In the genomic region with DNA sequence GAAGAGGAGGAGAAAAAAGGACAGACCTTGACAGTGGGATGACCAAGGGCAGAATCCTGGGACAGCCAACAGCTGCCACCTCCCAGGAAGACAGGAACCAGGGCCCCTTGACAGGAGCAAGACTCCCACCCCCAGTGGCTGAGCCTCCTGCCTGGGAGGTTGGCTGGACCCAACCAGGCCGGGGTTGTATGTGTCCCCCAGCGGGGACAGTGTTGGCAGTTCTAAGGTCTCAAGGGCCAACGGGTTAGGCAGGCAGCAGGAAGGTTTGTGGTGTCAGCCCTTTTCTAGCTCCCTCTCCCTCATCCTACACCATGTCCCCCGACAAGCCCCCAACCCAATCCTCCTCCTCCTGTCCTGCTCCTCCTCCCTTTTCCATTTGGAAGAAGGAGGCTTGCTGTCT, we compare ENCODE assay signal across 21 cellular contexts.
DNase-seq lines count a peak whose midpoint lies in the region; ATAC-seq and TF ChIP-seq lines count a peak whose summit lies in the region.
"Had no signal": no experiment of that assay in that cellular context is flagged by ENCODE, and none has a peak within 500 bp of the region (broad histone marks: within the 10 kb centered on the region; RNA-seq: fewer than 3 reads in every experiment).

No MANE protein-coding gene starts in this region.

- H3K79me2 ChIP-seq in H9 (ENCODE audit: insufficient read depth, low read length) = no peaks in the 10 kb centered on the region

- peaks cover 49% of the 10 kb centered on the region for H3K4me1 ChIP-seq in CD8-positive, alpha-beta T cell (ENCODE audit: insufficient read depth, low read length)
- H3K4me1 ChIP-seq in H9 (ENCODE audit: insufficient read depth, low read length) = peaks cover 21% of the 10 kb centered on the region; the same call in 1 of the 2 replicates
- H3K4me1 ChIP-seq: upper lobe of right lung had no signal

- H3T11ph ChIP-seq in H9 (ENCODE audit: low read length) = no peak overlapping the region

- H3K27ac Mint-ChIP-seq in T-helper 1 cell treated with Interleukin-12 subunit alpha and Interleukin-12 subunit beta and Interleukin-4 antibody, amounts not matched to agents 30 μg/mL and 1 μg/mL, for 36 hours = peak overlapping the region; percentile 31
- peak overlapping the region; percentile 43 for H3K27ac Mint-ChIP-seq in CD8-positive, alpha-beta T cell
- H3K27ac Mint-ChIP-seq in T-cell = peak overlapping the region; percentile 83 to 91
- peak overlapping the region in 1 of 3 experiments; percentile 38; a peak in 2 of 7 replicates for H3K27ac Mint-ChIP-seq in H9
- H3K27ac Mint-ChIP-seq: B cell had no signal

- H3K4me1 Mint-ChIP-seq in T-helper 1 cell treated with Interleukin-12 subunit alpha and Interleukin-12 subunit beta and Interleukin-4 antibody, amounts not matched to agents 30 μg/mL and 1 μg/mL, for 36 hours (ENCODE audit: low read depth) = peaks cover 34% of the 10 kb centered on the region
- H3K4me1 Mint-ChIP-seq in CD8-positive, alpha-beta T cell (ENCODE audit: low read depth) = peaks cover 64% of the 10 kb centered on the region
- H3K4me1 Mint-ChIP-seq in T-cell (peaks cover 59 to 64% (median 64%) of the 10 kb centered on the region in 3 donors), H9 (peaks cover 56 to 70% of the 10 kb centered on the region in 2 experiments)

- H4K91ac ChIP-seq in H9 (ENCODE audit: insufficient read length, low read depth, low read length) = no peak overlapping the region

- WGBS in H9 (ENCODE audit: extremely low coverage, insufficient read length, low lambda C conversion rate) = no CpG with 5 or more reads among the region's 4 CpGs

- peaks cover under 1% of the 10 kb centered on the region for H3K23me2 ChIP-seq in H9 (ENCODE audit: insufficient read length, low read depth, low read length, poor library complexity, severe bottlenecking)

- POLR2A ChIA-PET in CD8-positive, alpha-beta T cell (lab: Charles Lee) = no interaction called here
- POLR2A ChIA-PET in T-cell (lab: Charles Lee) = no interaction called here

- H2BK120ac ChIP-seq in H9 (ENCODE audit: low read depth, low read length, poor library complexity, severe bottlenecking) = no peak overlapping the region

- no peak overlapping the region for H3K56ac ChIP-seq in H9 (ENCODE audit: insufficient read length, low read depth, low read length)

- H3K23ac ChIP-seq in H9 (ENCODE audit: insufficient read length, low read depth, low read length) = no peak overlapping the region

- no peaks in the 10 kb centered on the region for H3K9me3 Mint-ChIP-seq in T-helper 1 cell treated with Interleukin-12 subunit alpha and Interleukin-12 subunit beta and Interleukin-4 antibody, amounts not matched to agents 30 μg/mL and 1 μg/mL, for 36 hours
- no peaks in the 10 kb centered on the region for H3K9me3 Mint-ChIP-seq in CD8-positive, alpha-beta T cell
- H3K9me3 Mint-ChIP-seq in T-cell (no peaks in the 10 kb centered on the region), H9 (no peaks in the 10 kb centered on the region)
- H3K9me3 Mint-ChIP-seq: activated CD4-positive, alpha-beta T cell treated with anti-CD3 and anti-CD28 coated beads, Interleukin-2, amount 10 ng/mL, durations not matched to agents 7 days and 5 days; nephron had no signal

- no peak overlapping the region for H3K27ac ChIP-seq in CD8-positive, alpha-beta T cell (ENCODE audit: low read depth, low read length)
- no peak overlapping the region for H3K27ac ChIP-seq in H9 (ENCODE audit: insufficient read length, low read depth, low read length)
- H3K27ac ChIP-seq: 22Rv1, upper lobe of right lung had no signal

- H3K9me3 ChIP-seq in CD8-positive, alpha-beta T cell (ENCODE audit: low read length) = no peaks in the 10 kb centered on the region
- no peaks in the 10 kb centered on the region for H3K9me3 ChIP-seq in H9 (ENCODE audit: control insufficient read depth, low read depth, low read length)
- H3K9me3 ChIP-seq: HAP-1, upper lobe of right lung had no signal

- no peak overlapping the region for H3K4me3 Mint-ChIP-seq in T-helper 1 cell treated with Interleukin-12 subunit alpha and Interleukin-12 subunit beta and Interleukin-4 antibody, amounts not matched to agents 30 μg/mL and 1 μg/mL, for 36 hours
- peak overlapping the region; percentile 30 for H3K4me3 Mint-ChIP-seq in CD8-positive, alpha-beta T cell
- peak overlapping the region in 2 of 3 donors; percentile 28 to 84 for H3K4me3 Mint-ChIP-seq in T-cell
- H3K4me3 Mint-ChIP-seq in H9 = no peak overlapping the region; a peak in 1 of 5 replicates
- H3K4me3 Mint-ChIP-seq: activated CD4-positive, alpha-beta T cell treated with anti-CD3 and anti-CD28 coated beads, Interleukin-2, amount 10 ng/mL, durations not matched to agents 7 days and 5 days; B cell had no signal

- H3K4ac ChIP-seq in H9 (ENCODE audit: low read depth, low read length) = no peak overlapping the region

- no peak overlapping the region for H2BK15ac ChIP-seq in H9 (ENCODE audit: low read depth, low read length)

- H3K36me3 Mint-ChIP-seq in T-helper 1 cell treated with Interleukin-12 subunit alpha and Interleukin-12 subunit beta and Interleukin-4 antibody, amounts not matched to agents 30 μg/mL and 1 μg/mL, for 36 hours (ENCODE audit: low read depth) = no peaks in the 10 kb centered on the region
- H3K36me3 Mint-ChIP-seq in CD8-positive, alpha-beta T cell = no peaks in the 10 kb centered on the region
- H3K36me3 Mint-ChIP-seq in T-cell (no peaks in the 10 kb centered on the region), H9 (ENCODE audit: insufficient read depth in 1 of 3, low read depth in 3 of 3) (no peaks in the 10 kb centered on the region)

- H4K5ac ChIP-seq in H9 (ENCODE audit: insufficient read length, low read depth, low read length) = no peak overlapping the region

- no peak overlapping the region for H3K18ac ChIP-seq in H9 (ENCODE audit: insufficient read length, low read depth, low read length)

- CTCF ChIA-PET in CD8-positive, alpha-beta T cell (lab: Charles Lee) = no interaction called here
- CTCF ChIA-PET in T-cell (lab: Charles Lee) = no interaction called here

- H2BK12ac ChIP-seq in H9 (ENCODE audit: insufficient read length, low read depth, low read length) = no peak overlapping the region

- no peak overlapping the region for H3K4me3 ChIP-seq in CD8-positive, alpha-beta T cell (ENCODE audit: low read depth, low read length)
- H3K4me3 ChIP-seq: HAP-1, upper lobe of right lung had no signal

- no peak overlapping the region for H3K14ac ChIP-seq in H9 (ENCODE audit: insufficient read depth, low read length)

- H4K8ac ChIP-seq in H9 (replicated peaks; ENCODE audit: insufficient read length, low read depth, low read length) = no peak overlapping the region

- H3K27me3 Mint-ChIP-seq in T-helper 1 cell treated with Interleukin-12 subunit alpha and Interleukin-12 subunit beta and Interleukin-4 antibody, amounts not matched to agents 30 μg/mL and 1 μg/mL, for 36 hours (ENCODE audit: low read depth) = peaks cover 19% of the 10 kb centered on the region
- H3K27me3 Mint-ChIP-seq in CD8-positive, alpha-beta T cell (ENCODE audit: low read depth) = peaks cover 11% of the 10 kb centered on the region
- peaks cover 0 to 8% of the 10 kb centered on the region in 2 donors for H3K27me3 Mint-ChIP-seq in T-cell
- H3K27me3 Mint-ChIP-seq in H9 (ENCODE audit: low read depth) = peaks cover 41% of the 10 kb centered on the region

- ATAC-seq in CD8-positive, alpha-beta T cell = no peak
- no peak for ATAC-seq in T-cell (replicated peaks in 1 of 4)
- ATAC-seq: upper lobe of right lung had no signal

- H2AK5ac ChIP-seq in H9 (ENCODE audit: insufficient read length, low read length) = no peak overlapping the region

- no peak for TF ChIP-seq CTCF in CD8-positive, alpha-beta T cell (IDR thresholded peaks at IDR 0.05)
- no peak for TF ChIP-seq CTCF in H9 (conservative IDR thresholded peaks at IDR 0.05)

- no peak overlapping the region for H2AFZ ChIP-seq in H9 (ENCODE audit: low read length)

- H3K36me3 ChIP-seq in CD8-positive, alpha-beta T cell (ENCODE audit: insufficient read depth, low read length) = no peaks in the 10 kb centered on the region
- H3K36me3 ChIP-seq: HAP-1, upper lobe of right lung had no signal

- intact Hi-C loops in CD8-positive, alpha-beta T cell (cut with DNase I, micrococcal nuclease) = loop anchor here in 1 of 2 experiments (10.0 kb wide), 1 partner anchor 217 kb away; the partner anchor contains the start of gene AATF

- no peak overlapping the region for H3K9ac ChIP-seq in H9 (ENCODE audit: extremely low read depth, insufficient read length, low read length)

- H2BK5ac ChIP-seq in H9 (ENCODE audit: insufficient read length, low read length) = no peak overlapping the region

- no peak overlapping the region for H2BK20ac ChIP-seq in H9 (ENCODE audit: low read depth, low read length, poor library complexity, severe bottlenecking)

- no peaks in the 10 kb centered on the region for H3K27me3 ChIP-seq in CD8-positive, alpha-beta T cell (ENCODE audit: insufficient read depth, low read length)
- no peaks in the 10 kb centered on the region for H3K27me3 ChIP-seq in H9 (ENCODE audit: insufficient read depth, low read length)

- no peaks in the 10 kb centered on the region for H3K79me1 ChIP-seq in H9 (ENCODE audit: insufficient read depth, low read depth, low read length, poor library complexity, severe bottlenecking)

- H3K4me2 ChIP-seq in H9 (ENCODE audit: insufficient read depth, insufficient read length, low read length) = no peak overlapping the region

- no peaks in the 10 kb centered on the region for H4K20me1 ChIP-seq in H9 (ENCODE audit: control insufficient read depth, insufficient read depth, insufficient read length)

- no peak for DNase-seq in T-helper 1 cell
- DNase-seq in CD8-positive, alpha-beta T cell = no peak
- DNase-seq in T-cell = no peak
- peak; percentile 73 for DNase-seq in islet precursor cell
- no peak for DNase-seq in iPS-NIHi11 (ENCODE audit: low spot score)
- DNase-seq in kidney glomerular epithelial cell (lab: John Stamatoyannopoulos, UW) = no peak
- no peak for DNase-seq in H9
- DNase-seq: aorta; effector memory CD4-positive, alpha-beta T cell; head of caudate nucleus; mammary epithelial cell; NCI-H146; NCI-H226; T-helper 9 cell; upper lobe of right lung had no signal

Comparison
In these comparisons a context has a peak if more than half of its experiments do, and no peak if none do; other contexts are left out.
1. H3K4me3 Mint-ChIP-seq: peak in CD8-positive, alpha-beta T cell (single experiment) and T-cell (2 of 3); none in T-helper 1 cell treated with Interleukin-12 subunit alpha and Interleukin-12 subunit beta and Interleukin-4 antibody, amounts not matched to agents 30 μg/mL and 1 μg/mL, for 36 hours (single experiment) and H9 (0 of 2).